ENCODE assay signal across 2 cellular contexts in the genomic region with DNA sequence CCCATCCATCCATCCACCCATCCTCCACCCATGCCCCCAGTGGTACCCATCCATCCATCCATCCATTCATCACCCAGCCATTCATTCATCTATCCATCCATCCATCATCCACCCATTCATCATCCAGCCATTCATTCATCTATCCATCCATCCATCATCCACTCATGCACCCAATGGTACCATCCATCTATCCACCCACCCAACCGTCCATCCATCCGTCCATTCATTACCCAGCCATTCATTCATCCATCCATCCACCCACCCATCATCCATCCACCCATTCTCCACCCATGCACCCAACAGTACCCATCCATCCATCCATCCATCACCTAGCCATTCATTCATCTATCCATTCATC.
TF ChIP-seq lines count a peak whose summit lies in the region.

No MANE protein-coding gene starts in this region.

TF ChIP-seq in K562, 482 proteins besides CTCF, POLR2A, EP300 and RAD21:
- TF ChIP-seq THRB (CRISPR knock-in tag; conservative IDR thresholded peaks at IDR 0.05): 0 out of 2 replicates have a peak, but pooled peaks have one; percentile 62
- TF ChIP-seq HNRNPLL (IDR thresholded peaks at IDR 0.05; ENCODE audit: low read depth, low read length, poor library complexity, severe bottlenecking): peak; percentile 36
- TF ChIP-seq, protein P1, sequence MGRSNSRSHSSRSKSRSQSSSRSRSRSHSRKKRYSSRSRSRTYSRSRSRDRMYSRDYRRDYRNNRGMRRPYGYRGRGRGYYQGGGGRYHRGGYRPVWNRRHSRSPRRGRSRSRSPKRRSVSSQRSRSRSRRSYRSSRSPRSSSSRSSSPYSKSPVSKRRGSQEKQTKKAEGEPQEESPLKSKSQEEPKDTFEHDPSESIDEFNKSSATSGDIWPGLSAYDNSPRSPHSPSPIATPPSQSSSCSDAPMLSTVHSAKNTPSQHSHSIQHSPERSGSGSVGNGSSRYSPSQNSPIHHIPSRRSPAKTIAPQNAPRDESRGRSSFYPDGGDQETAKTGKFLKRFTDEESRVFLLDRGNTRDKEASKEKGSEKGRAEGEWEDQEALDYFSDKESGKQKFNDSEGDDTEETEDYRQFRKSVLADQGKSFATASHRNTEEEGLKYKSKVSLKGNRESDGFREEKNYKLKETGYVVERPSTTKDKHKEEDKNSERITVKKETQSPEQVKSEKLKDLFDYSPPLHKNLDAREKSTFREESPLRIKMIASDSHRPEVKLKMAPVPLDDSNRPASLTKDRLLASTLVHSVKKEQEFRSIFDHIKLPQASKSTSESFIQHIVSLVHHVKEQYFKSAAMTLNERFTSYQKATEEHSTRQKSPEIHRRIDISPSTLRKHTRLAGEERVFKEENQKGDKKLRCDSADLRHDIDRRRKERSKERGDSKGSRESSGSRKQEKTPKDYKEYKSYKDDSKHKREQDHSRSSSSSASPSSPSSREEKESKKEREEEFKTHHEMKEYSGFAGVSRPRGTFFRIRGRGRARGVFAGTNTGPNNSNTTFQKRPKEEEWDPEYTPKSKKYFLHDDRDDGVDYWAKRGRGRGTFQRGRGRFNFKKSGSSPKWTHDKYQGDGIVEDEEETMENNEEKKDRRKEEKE (IDR thresholded peaks at IDR 0.05; ENCODE audit: borderline replicate concordance in 1 of 2, control insufficient read depth in 1 of 2, low read depth in 2 of 2, low read length in 1 of 2): peak in 1 of 2 experiments; percentile 85; a peak in 2 of 4 replicates
- no peak for TF ChIP-seq FIP1L1 (IDR thresholded peaks at IDR 0.05; ENCODE audit: low read depth, low read length, poor library complexity, severe bottlenecking)
- TF ChIP-seq DDX20 (tag; IDR thresholded peaks at IDR 0.05; ENCODE audit: low read depth): no peak
- TF ChIP-seq, protein P2, sequence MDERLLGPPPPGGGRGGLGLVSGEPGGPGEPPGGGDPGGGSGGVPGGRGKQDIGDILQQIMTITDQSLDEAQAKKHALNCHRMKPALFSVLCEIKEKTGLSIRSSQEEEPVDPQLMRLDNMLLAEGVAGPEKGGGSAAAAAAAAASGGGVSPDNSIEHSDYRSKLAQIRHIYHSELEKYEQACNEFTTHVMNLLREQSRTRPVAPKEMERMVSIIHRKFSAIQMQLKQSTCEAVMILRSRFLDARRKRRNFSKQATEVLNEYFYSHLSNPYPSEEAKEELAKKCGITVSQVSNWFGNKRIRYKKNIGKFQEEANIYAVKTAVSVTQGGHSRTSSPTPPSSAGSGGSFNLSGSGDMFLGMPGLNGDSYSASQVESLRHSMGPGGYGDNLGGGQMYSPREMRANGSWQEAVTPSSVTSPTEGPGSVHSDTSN (CRISPR knock-in tag; IDR thresholded peaks at IDR 0.05; ENCODE audit: low read depth): no peak
- TF ChIP-seq, protein P2 (tag; conservative IDR thresholded peaks at IDR 0.05; ENCODE audit: low read depth): 0 out of 2 replicates have a peak, but pooled peaks have one; percentile 16
- TF ChIP-seq ARHGAP35 (IDR thresholded peaks at IDR 0.05; ENCODE audit: partially characterized antibody): peak; percentile 18
- TF ChIP-seq EHMT2 (IDR thresholded peaks at IDR 0.05): peak; percentile 81
- 0 out of 2 replicates have a peak, but pooled peaks have one; percentile 12 for TF ChIP-seq OTX1 (CRISPR knock-in tag; IDR thresholded peaks at IDR 0.05)
- peak in 1 of 2 experiments; percentile 18; a peak in 1 of 4 replicates for TF ChIP-seq KDM1A (IDR thresholded peaks at IDR 0.05)
- TF ChIP-seq ZNF384 (IDR thresholded peaks at IDR 0.05; ENCODE audit: low read depth, low read length): no peak
- TF ChIP-seq SUPT5H (IDR thresholded peaks at IDR 0.05): peak; percentile 47
- TF ChIP-seq, protein P3, sequence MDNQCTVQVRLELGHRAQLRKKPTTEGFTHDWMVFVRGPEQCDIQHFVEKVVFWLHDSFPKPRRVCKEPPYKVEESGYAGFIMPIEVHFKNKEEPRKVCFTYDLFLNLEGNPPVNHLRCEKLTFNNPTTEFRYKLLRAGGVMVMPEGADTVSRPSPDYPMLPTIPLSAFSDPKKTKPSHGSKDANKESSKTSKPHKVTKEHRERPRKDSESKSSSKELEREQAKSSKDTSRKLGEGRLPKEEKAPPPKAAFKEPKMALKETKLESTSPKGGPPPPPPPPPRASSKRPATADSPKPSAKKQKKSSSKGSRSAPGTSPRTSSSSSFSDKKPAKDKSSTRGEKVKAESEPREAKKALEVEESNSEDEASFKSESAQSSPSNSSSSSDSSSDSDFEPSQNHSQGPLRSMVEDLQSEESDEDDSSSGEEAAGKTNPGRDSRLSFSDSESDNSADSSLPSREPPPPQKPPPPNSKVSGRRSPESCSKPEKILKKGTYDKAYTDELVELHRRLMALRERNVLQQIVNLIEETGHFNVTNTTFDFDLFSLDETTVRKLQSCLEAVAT (IDR thresholded peaks at IDR 0.05): peak in 1 of 2 experiments; percentile 92; a peak in 2 of 4 replicates
- 0 out of 4 replicates have a peak, but pooled peaks of 1 of the 2 experiments have one; percentile 16 for TF ChIP-seq HDAC1 (IDR thresholded peaks at IDR 0.05)
- peak; percentile 52 for TF ChIP-seq POLR2B (IDR thresholded peaks at IDR 0.05; ENCODE audit: low read depth, partially characterized antibody)

TF ChIP-seq in SK-N-SH, 30 proteins besides CTCF, POLR2A, EP300 and RAD21:
- TF ChIP-seq, protein P4, sequence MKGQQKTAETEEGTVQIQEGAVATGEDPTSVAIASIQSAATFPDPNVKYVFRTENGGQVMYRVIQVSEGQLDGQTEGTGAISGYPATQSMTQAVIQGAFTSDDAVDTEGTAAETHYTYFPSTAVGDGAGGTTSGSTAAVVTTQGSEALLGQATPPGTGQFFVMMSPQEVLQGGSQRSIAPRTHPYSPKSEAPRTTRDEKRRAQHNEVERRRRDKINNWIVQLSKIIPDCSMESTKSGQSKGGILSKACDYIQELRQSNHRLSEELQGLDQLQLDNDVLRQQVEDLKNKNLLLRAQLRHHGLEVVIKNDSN (IDR thresholded peaks at IDR 0.05; ENCODE audit: borderline replicate concordance, low read depth): no peak
- TF ChIP-seq RFX5 (IDR thresholded peaks at IDR 0.05; ENCODE audit: low read length) (no peak), TCF12 (IDR thresholded peaks at IDR 0.05) (no peak), YY1 (IDR thresholded peaks at IDR 0.05; ENCODE audit: low read depth) (no peak), RCOR1 (IDR thresholded peaks at IDR 0.05; ENCODE audit: low read length) (no peak), FOXM1 (IDR thresholded peaks at IDR 0.05; ENCODE audit: low read depth) (no peak), POLR2AphosphoS5 (IDR thresholded peaks at IDR 0.05; ENCODE audit: low read depth, low read length) (no peak), CHD2 (IDR thresholded peaks at IDR 0.05; ENCODE audit: low read length, partially characterized antibody) (no peak), MXI1 (IDR thresholded peaks at IDR 0.05; ENCODE audit: low read depth, low read length) (no peak), GATA2 (CRISPR knock-in tag; IDR thresholded peaks at IDR 0.05) (no peak), FOXJ3 (CRISPR knock-in tag; IDR thresholded peaks at IDR 0.05) (no peak), JUND (IDR thresholded peaks at IDR 0.05) (no peak), ELF1 (IDR thresholded peaks at IDR 0.05) (no peak), TAF1 (IDR thresholded peaks at IDR 0.05; ENCODE audit: borderline replicate concordance, low read depth, low read length) (no peak), PBX3 (IDR thresholded peaks at IDR 0.05) (no peak), SMC3 (IDR thresholded peaks at IDR 0.05; ENCODE audit: low read depth, low read length) (no peak)
- TF ChIP-seq, protein P5, sequence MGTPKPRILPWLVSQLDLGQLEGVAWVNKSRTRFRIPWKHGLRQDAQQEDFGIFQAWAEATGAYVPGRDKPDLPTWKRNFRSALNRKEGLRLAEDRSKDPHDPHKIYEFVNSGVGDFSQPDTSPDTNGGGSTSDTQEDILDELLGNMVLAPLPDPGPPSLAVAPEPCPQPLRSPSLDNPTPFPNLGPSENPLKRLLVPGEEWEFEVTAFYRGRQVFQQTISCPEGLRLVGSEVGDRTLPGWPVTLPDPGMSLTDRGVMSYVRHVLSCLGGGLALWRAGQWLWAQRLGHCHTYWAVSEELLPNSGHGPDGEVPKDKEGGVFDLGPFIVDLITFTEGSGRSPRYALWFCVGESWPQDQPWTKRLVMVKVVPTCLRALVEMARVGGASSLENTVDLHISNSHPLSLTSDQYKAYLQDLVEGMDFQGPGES (IDR thresholded peaks at IDR 0.05; ENCODE audit: low read depth, low read length): no peak
- TF ChIP-seq, protein P6, sequence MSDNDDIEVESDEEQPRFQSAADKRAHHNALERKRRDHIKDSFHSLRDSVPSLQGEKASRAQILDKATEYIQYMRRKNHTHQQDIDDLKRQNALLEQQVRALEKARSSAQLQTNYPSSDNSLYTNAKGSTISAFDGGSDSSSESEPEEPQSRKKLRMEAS (IDR thresholded peaks at IDR 0.05; ENCODE audit: low read depth): no peak
